1 cellular context compared by ENCODE assay signal in genomic region chr12:47739959-47740358, GRCh38.
TF ChIP-seq lines count a peak whose summit lies in the region.

No MANE protein-coding gene starts in this region.

TF ChIP-seq in H1, 55 proteins besides CTCF, POLR2A, EP300 and RAD21:
- TF ChIP-seq HDAC2 (IDR thresholded peaks at IDR 0.05; ENCODE audit: borderline replicate concordance in 1 of 2, low read depth in 2 of 2, low read length in 2 of 2) (no peak), CHD1 (IDR thresholded peaks at IDR 0.05; ENCODE audit: low read depth, low read length) (no peak), SP1 (IDR thresholded peaks at IDR 0.05; ENCODE audit: low read depth, low read length) (no peak), SP4 (IDR thresholded peaks at IDR 0.05; ENCODE audit: low read length) (no peak), KDM1A (IDR thresholded peaks at IDR 0.05; ENCODE audit: borderline replicate concordance, low read length) (no peak), SIX5 (IDR thresholded peaks at IDR 0.05; ENCODE audit: low read depth, low read length) (no peak), CHD2 (IDR thresholded peaks at IDR 0.05; ENCODE audit: low read length) (no peak), EZH2 (IDR thresholded peaks at IDR 0.05; ENCODE audit: low read depth, low read length, severe bottlenecking) (no peak), TAF1 (IDR thresholded peaks at IDR 0.05; ENCODE audit: low read depth, low read length) (no peak), SAP30 (IDR thresholded peaks at IDR 0.05; ENCODE audit: insufficient read depth, insufficient replicate concordance, low read length) (no peak), BRCA1 (IDR thresholded peaks at IDR 0.05; ENCODE audit: low read depth, low read length) (no peak), KDM4A (IDR thresholded peaks at IDR 0.05; ENCODE audit: low read depth, low read length, severe bottlenecking) (no peak), RFX5 (IDR thresholded peaks at IDR 0.05; ENCODE audit: borderline replicate concordance, low read depth, low read length) (no peak), TEAD4 (IDR thresholded peaks at IDR 0.05; ENCODE audit: low read depth, low read length) (no peak), RXRA (IDR thresholded peaks at IDR 0.05; ENCODE audit: insufficient read depth, low read depth, low read length) (no peak), TBP (IDR thresholded peaks at IDR 0.05; ENCODE audit: low read depth, low read length) (no peak), YY1 (IDR thresholded peaks at IDR 0.05; ENCODE audit: low read depth, low read length) (no peak), SUZ12 (IDR thresholded peaks at IDR 0.05; ENCODE audit: low read length) (no peak), MAFK (IDR thresholded peaks at IDR 0.05; ENCODE audit: low read depth, low read length) (no peak)
- TF ChIP-seq, protein P1, sequence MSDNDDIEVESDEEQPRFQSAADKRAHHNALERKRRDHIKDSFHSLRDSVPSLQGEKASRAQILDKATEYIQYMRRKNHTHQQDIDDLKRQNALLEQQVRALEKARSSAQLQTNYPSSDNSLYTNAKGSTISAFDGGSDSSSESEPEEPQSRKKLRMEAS (IDR thresholded peaks at IDR 0.05) = no peak
